In genomic region chr12:11729008-11729407, GRCh38 we compare ENCODE assay signal across 1 cellular context.
TF ChIP-seq lines count a peak whose summit lies in the region.

No MANE protein-coding gene starts in this region.

TF ChIP-seq in HCT116, 20 proteins besides CTCF, POLR2A, EP300 and RAD21 (continued from another document):
- TF ChIP-seq CBX3 (IDR thresholded peaks at IDR 0.05; ENCODE audit: low read depth) (no peak), TCF7L2 (IDR thresholded peaks at IDR 0.05; ENCODE audit: borderline replicate concordance, extremely low read depth, insufficient read depth, insufficient read length) (no peak), SRF (IDR thresholded peaks at IDR 0.05; ENCODE audit: low read depth) (no peak), ZBTB33 (IDR thresholded peaks at IDR 0.05; ENCODE audit: extremely low read depth, insufficient replicate concordance, low read length) (no peak), YY1 (IDR thresholded peaks at IDR 0.05; ENCODE audit: extremely low read depth, insufficient replicate concordance, low read depth, low read length) (no peak), ZNF274 (IDR thresholded peaks at IDR 0.05; ENCODE audit: low read depth, low read length) (no peak)
